ENCODE assay signal across 15 cellular contexts in the genomic region with DNA sequence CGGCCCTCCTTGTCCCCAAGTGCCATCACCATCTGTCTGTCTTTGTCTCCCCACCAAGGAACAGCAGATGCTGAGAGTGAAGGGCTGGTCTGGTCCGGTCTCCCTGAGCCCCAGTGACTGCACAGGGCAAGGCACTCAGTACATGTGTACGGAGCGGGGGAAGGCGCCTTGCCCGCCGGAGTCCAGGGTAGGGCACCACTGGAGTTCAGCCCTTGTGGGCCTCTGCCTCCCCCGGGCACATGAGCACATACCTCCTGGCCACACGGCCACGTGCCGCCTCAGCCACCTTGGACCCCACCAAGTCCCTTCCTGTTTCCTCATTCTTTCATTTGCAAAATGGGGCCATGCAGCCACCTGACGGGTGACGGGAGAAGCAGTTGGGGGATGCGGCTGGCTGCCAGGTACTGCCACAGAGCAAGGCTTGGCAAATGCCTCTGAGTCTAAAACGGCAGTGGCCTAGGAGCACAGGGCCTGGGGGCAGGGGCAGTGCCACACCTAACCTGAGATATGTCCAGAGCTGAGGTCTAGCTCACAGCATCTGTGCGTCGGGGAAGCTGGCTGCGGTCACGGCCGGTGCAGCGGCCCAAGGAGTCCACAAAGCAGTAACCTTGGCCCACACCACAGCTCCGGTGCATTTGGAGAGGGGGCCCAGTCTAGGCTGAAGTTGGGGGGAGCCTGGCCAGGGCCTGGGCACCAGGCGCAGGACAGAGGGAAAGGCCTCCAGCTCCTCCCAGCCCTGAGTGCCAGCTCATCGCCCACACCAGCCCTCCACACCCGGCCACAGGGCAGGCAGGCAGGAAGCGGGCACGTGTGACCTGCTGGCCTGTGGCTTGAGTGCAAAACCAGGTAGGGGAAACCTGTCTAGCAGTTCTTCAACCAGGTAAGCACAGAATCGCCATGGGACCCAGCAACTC. TPM values are rescaled to one million over a fixed set of nuclear protein-coding genes. Genes with fewer than 3 reads are reported as not detected.
A peak's percentile ranks its signal among the peaks of the same experiment; 100 is the strongest.
DNase-seq lines count a peak whose midpoint lies in the region; ATAC-seq and TF ChIP-seq lines count a peak whose summit lies in the region.
"Had no signal": no experiment of that assay in that cellular context is flagged by ENCODE, and none has a peak within 500 bp of the region (broad histone marks: within the 10 kb centered on the region; RNA-seq: fewer than 3 reads in every experiment).

No MANE protein-coding gene starts in this region.

- H3K27me3 ChIP-seq in HL-60 (ENCODE audit: insufficient read depth, poor library complexity, severe bottlenecking) = no peaks in the 10 kb centered on the region
- no peaks in the 10 kb centered on the region for H3K27me3 ChIP-seq in mammary epithelial cell (ENCODE audit: insufficient read depth, low read length)
- H3K27me3 ChIP-seq in neural progenitor cell = peaks cover 30% of the 10 kb centered on the region

- H3K36me3 ChIP-seq in mammary epithelial cell (ENCODE audit: insufficient read depth, low read length) (no peaks in the 10 kb centered on the region), neural progenitor cell (no peaks in the 10 kb centered on the region)

- TF ChIP-seq CTCF in HL-60 (IDR thresholded peaks at IDR 0.05; ENCODE audit: insufficient read depth, low read length) = no peak
- TF ChIP-seq CTCF in mammary epithelial cell (conservative IDR thresholded peaks at IDR 0.05 in 1 of 2, IDR thresholded peaks at IDR 0.05 in 1 of 2; ENCODE audit: extremely low read depth in 1 of 2, insufficient read depth in 1 of 2, low read depth in 1 of 2, low read length in 2 of 2) = no peak
- no peak for TF ChIP-seq CTCF in neural progenitor cell (IDR thresholded peaks at IDR 0.05)
- TF ChIP-seq CTCF in GM13976 (IDR thresholded peaks at IDR 0.05; ENCODE audit: borderline replicate concordance, control extremely low read depth, extremely low read depth, insufficient read depth, missing control alignments) = no peak

- DNase-seq in D341Med (ENCODE audit: low spot score) (peak; percentile 22), HL-60 (ENCODE audit: low read depth in 1 of 2, low spot score in 1 of 2) (peak in 1 of 2 experiments; percentile 56), mammary epithelial cell (peak; percentile 45), neural progenitor cell (ENCODE audit: low spot score) (no peak), GM13976 (ENCODE audit: low spot score) (no peak), HuH-7 (ENCODE audit: low spot score) (no peak)
- DNase-seq: activated naive CD4-positive, alpha-beta T cell treated with anti-CD3 and anti-CD28 coated beads, Interleukin-2, amount 10 ng/mL, durations not matched to agents 7 days and 5 days; NCI-H1048; NCI-H345 had no signal

- H3F3A ChIP-seq in neural progenitor cell (ENCODE audit: low read depth) = no peaks in the 10 kb centered on the region

- no peaks in the 10 kb centered on the region for H3K9me3 Mint-ChIP-seq in neural progenitor cell
- H3K9me3 Mint-ChIP-seq: activated naive CD4-positive, alpha-beta T cell treated with anti-CD3 and anti-CD28 coated beads, Interleukin-2, amount 10 ng/mL, durations not matched to agents 7 days and 5 days; stimulated activated naive CD8-positive, alpha-beta T cell treated with anti-CD3 and anti-CD28 coated beads, Interleukin-15, Interleukin-2, amounts not matched to agents 100 ng/mL and 50 ng/mL, for 24 hours had no signal

- no peak overlapping the region for H3K4me3 ChIP-seq in HL-60 (replicated peaks; ENCODE audit: insufficient read depth, low read length)
- H3K4me3 ChIP-seq in mammary epithelial cell (replicated peaks in 1 of 3; ENCODE audit: insufficient read depth in 1 of 3, low read depth in 2 of 3, low read length in 3 of 3) = no peak overlapping the region
- H3K4me3 ChIP-seq in neural progenitor cell = no peak overlapping the region

- no peak overlapping the region for H3K9ac ChIP-seq in mammary epithelial cell (ENCODE audit: insufficient read depth, low read length)
- no peak overlapping the region for H3K9ac ChIP-seq in neural progenitor cell

- in situ Hi-C loops in mammary epithelial cell (cut with MboI; ENCODE audit: low sequenced_read_pairs in 2 of 2) (no loop called here), GM13976 (cut with MboI; ENCODE audit: low sequenced_read_pairs, unreplicated experiment) (no loop called here)

- H4K20me1 ChIP-seq in mammary epithelial cell (ENCODE audit: insufficient read depth, low read length) = no peaks in the 10 kb centered on the region
- peaks cover 14% of the 10 kb centered on the region for H4K20me1 ChIP-seq in neural progenitor cell (ENCODE audit: low read depth)

- peaks cover 13% of the 10 kb centered on the region for H3K27me3 Mint-ChIP-seq in neural progenitor cell (ENCODE audit: insufficient read depth, low read depth)
- H3K27me3 Mint-ChIP-seq: stimulated activated naive CD8-positive, alpha-beta T cell treated with anti-CD3 and anti-CD28 coated beads, Interleukin-15, Interleukin-2, amounts not matched to agents 100 ng/mL and 50 ng/mL, for 24 hours had no signal

- 52% methylated on average over 25 of the region's 28 CpGs for WGBS in mammary epithelial cell (ENCODE audit: low coverage, missing lambda C conversion rate)

- dilution Hi-C loops in mammary epithelial cell (cut with HindIII; ENCODE audit: low sequenced_read_pairs) = no loop called here

- H3K4me2 ChIP-seq in mammary epithelial cell (ENCODE audit: insufficient read depth, low read depth, low read length) (peak overlapping the region; percentile 27), neural progenitor cell (no peak overlapping the region)

- H2AFZ ChIP-seq in mammary epithelial cell (ENCODE audit: low read depth, low read length) (peak overlapping the region; percentile 57), neural progenitor cell (replicated peaks) (no peak overlapping the region)

- ATAC-seq in HG02885 (IDR thresholded peaks at IDR 0.05; ENCODE audit: poor library complexity, unreplicated experiment) (no peak), GM21619 (IDR thresholded peaks at IDR 0.05; ENCODE audit: unreplicated experiment) (no peak)

- H3K4me1 ChIP-seq in mammary epithelial cell (ENCODE audit: insufficient read depth, low read length) (peaks cover 42% of the 10 kb centered on the region), neural progenitor cell (peaks cover 5% of the 10 kb centered on the region)

- H3K79me2 ChIP-seq in mammary epithelial cell (ENCODE audit: insufficient read depth, low read length) (no peaks in the 10 kb centered on the region), neural progenitor cell (ENCODE audit: low read depth) (no peaks in the 10 kb centered on the region)

- peak overlapping the region; percentile 79 for H3K27ac Mint-ChIP-seq in neural progenitor cell
- H3K27ac Mint-ChIP-seq: activated naive CD4-positive, alpha-beta T cell treated with anti-CD3 and anti-CD28 coated beads, Interleukin-2, amount 10 ng/mL, durations not matched to agents 7 days and 5 days; stimulated activated naive CD8-positive, alpha-beta T cell treated with anti-CD3 and anti-CD28 coated beads, Interleukin-15, Interleukin-2, amounts not matched to agents 100 ng/mL and 50 ng/mL, for 24 hours had no signal

- intact Hi-C loops in mammary epithelial cell (cut with micrococcal nuclease) = loop anchor here (10.0 kb wide), 1 partner anchor 134 kb away; no protein-coding TSS in a partner anchor

- no peaks in the 10 kb centered on the region for H3K36me3 Mint-ChIP-seq in neural progenitor cell
- H3K36me3 Mint-ChIP-seq: activated naive CD4-positive, alpha-beta T cell treated with anti-CD3 and anti-CD28 coated beads, Interleukin-2, amount 10 ng/mL, durations not matched to agents 7 days and 5 days had no signal

- H3K4me1 Mint-ChIP-seq in neural progenitor cell = no peaks in the 10 kb centered on the region
- H3K4me1 Mint-ChIP-seq: activated naive CD4-positive, alpha-beta T cell treated with anti-CD3 and anti-CD28 coated beads, Interleukin-2, amount 10 ng/mL, durations not matched to agents 7 days and 5 days had no signal

- no peak overlapping the region for H3K4me3 Mint-ChIP-seq in neural progenitor cell
- H3K4me3 Mint-ChIP-seq: activated naive CD4-positive, alpha-beta T cell treated with anti-CD3 and anti-CD28 coated beads, Interleukin-2, amount 10 ng/mL, durations not matched to agents 7 days and 5 days; stimulated activated naive CD8-positive, alpha-beta T cell treated with anti-CD3 and anti-CD28 coated beads, Interleukin-15, Interleukin-2, amounts not matched to agents 100 ng/mL and 50 ng/mL, for 24 hours had no signal

- BruUV-seq in mammary epithelial cell (replicated peaks; lab: Mats Ljungman, UMichigan) = no TSS peak

- H3K27ac ChIP-seq in HL-60 (replicated peaks) (peak overlapping the region; percentile 48), mammary epithelial cell (ENCODE audit: insufficient read depth, low read depth, low read length) (no peak overlapping the region), neural progenitor cell (no peak overlapping the region)

- H3K9me3 ChIP-seq in mammary epithelial cell (replicated peaks; ENCODE audit: insufficient read depth, low read length) (no peaks in the 10 kb centered on the region), neural progenitor cell (ENCODE audit: low read depth) (no peaks in the 10 kb centered on the region)

- CTCF ChIA-PET in mammary epithelial cell (lab: Charles Lee; ENCODE audit: low non-redundant PET) = interaction anchor here (0.6 kb wide), 1 partner anchor 242 kb away, joined by 6 read pairs; no protein-coding TSS in a partner anchor

RNA-seq across cellular contexts. Expression of gene ADAP1, which starts 5.2 kb away (rescaled TPM):
- total RNA-seq in mammary epithelial cell = 10 to 100 TPM; 11.0 to 21.4 TPM
- polyA plus RNA-seq in mammary epithelial cell = 9.3 TPM
- 31.4 TPM for polyA minus RNA-seq in mammary epithelial cell
- 0.30 and 2.0 TPM in 2 replicates for total RNA-seq in neural progenitor cell (ENCODE audit: low replicate concordance)

RNA-seq across cellular contexts. Expression of gene COX19, which starts 26.1 kb away (rescaled TPM):
- total RNA-seq in mammary epithelial cell (10 to 100 TPM; 11.2 to 15.9 TPM), neural progenitor cell (ENCODE audit: low replicate concordance) (15.1 and 17.9 TPM in 2 replicates)
- 4.5 TPM for polyA plus RNA-seq in mammary epithelial cell
- 1.9 TPM for polyA minus RNA-seq in mammary epithelial cell

RNA-seq across cellular contexts. Expression of gene CYP2W1, which starts 33.7 kb away (rescaled TPM):
- total RNA-seq in mammary epithelial cell (not detected), neural progenitor cell (ENCODE audit: low replicate concordance) (0.06 TPM in 1 of 2 replicates, not detected in the other)
- not detected for polyA plus RNA-seq in mammary epithelial cell
- polyA minus RNA-seq in mammary epithelial cell = not detected
- total RNA-seq: activated CD8-positive, alpha-beta memory T cell treated with anti-CD3 and anti-CD28 coated beads for 36 hours; renal cortical epithelial cell; RPMI7951 had no signal

Comparison
In these comparisons a context has a peak if more than half of its experiments do, and no peak if none do; other contexts are left out.
1. DNase-seq: peak in D341Med (single experiment) and mammary epithelial cell (single experiment); none in neural progenitor cell (single experiment), GM13976 (single experiment) and HuH-7 (single experiment).